In genomic region chr4:105808030-105808429, GRCh38 we compare ENCODE assay signal across 20 cellular contexts.
DNase-seq lines count a peak whose midpoint lies in the region; ATAC-seq and TF ChIP-seq lines count a peak whose summit lies in the region.
"Had no signal": no experiment of that assay in that cellular context is flagged by ENCODE, and none has a peak within 500 bp of the region (broad histone marks: within the 10 kb centered on the region; RNA-seq: fewer than 3 reads in every experiment).

No MANE protein-coding gene starts in this region.

- peak overlapping the region; percentile 59 for H3K27ac ChIP-seq in ACC112 (ENCODE audit: low read depth, low read length)
- H3K27ac ChIP-seq in fibroblast of lung (ENCODE audit: insufficient read depth, low read length), result peak overlapping the region; percentile 18
- peak overlapping the region; percentile 54 for H3K27ac ChIP-seq in osteoblast (ENCODE audit: low read depth, low read length)
- no peak overlapping the region for H3K27ac ChIP-seq in neuronal stem cell (replicated peaks; ENCODE audit: low read length)
- H3K27ac ChIP-seq: tibial nerve had no signal

- peak overlapping the region; percentile 62 for H3K4me3 Mint-ChIP-seq in T-helper 2 cell treated with Interferon-gamma antibody and Interleukin-4, amounts not matched to agents 5 μg/mL and 100 μg/mL, for 36 hours
- H3K4me3 Mint-ChIP-seq: CD14-positive monocyte, IgD-negative memory B cell, nephron, WTC11 had no signal

- H3K9ac ChIP-seq in fibroblast of lung (ENCODE audit: insufficient read depth, low read length), result no peak overlapping the region
- H3K9ac ChIP-seq in neuronal stem cell (ENCODE audit: low read depth, low read length, poor library complexity), result no peak overlapping the region

- peak overlapping the region; percentile 62 for H3K4me3 ChIP-seq in ACC112 (ENCODE audit: low read depth, low read length)
- H3K4me3 ChIP-seq in fibroblast of lung (replicated peaks in 1 of 4; ENCODE audit: control extremely low read depth in 1 of 4, insufficient read depth in 1 of 4, low read depth in 3 of 4, low read length in 4 of 4), result peak overlapping the region; percentile 16 to 58 (median 34)
- peak overlapping the region; percentile 63 for H3K4me3 ChIP-seq in osteoblast (ENCODE audit: insufficient read depth, low read length)
- no peak overlapping the region for H3K4me3 ChIP-seq in neuronal stem cell (ENCODE audit: low read length in 2 of 2)
- H3K4me3 ChIP-seq: tibial nerve had no signal

- H3K79me2 ChIP-seq in ACC112 (ENCODE audit: control insufficient read depth, insufficient read depth, low read length, unreplicated experiment), result no peaks in the 10 kb centered on the region
- no peaks in the 10 kb centered on the region for H3K79me2 ChIP-seq in fibroblast of lung (ENCODE audit: control insufficient read depth, insufficient read depth, low read length)
- no peaks in the 10 kb centered on the region for H3K79me2 ChIP-seq in osteoblast (ENCODE audit: insufficient read depth, low read length)

- peak overlapping the region; percentile 54 for H2AFZ ChIP-seq in ACC112 (ENCODE audit: low read length, unreplicated experiment)
- H2AFZ ChIP-seq in fibroblast of lung (ENCODE audit: low read length), result no peak overlapping the region
- peak overlapping the region; percentile 52 for H2AFZ ChIP-seq in osteoblast (ENCODE audit: low read length)
- H2AFZ ChIP-seq in neuronal stem cell (ENCODE audit: low read length), result no peak overlapping the region

- H3K23ac ChIP-seq in neuronal stem cell (ENCODE audit: low read depth, low read length, poor library complexity), result no peak overlapping the region

- H2AK5ac ChIP-seq in neuronal stem cell (ENCODE audit: low read depth, low read length), result no peak overlapping the region

- H3K36me3 ChIP-seq in ACC112 (ENCODE audit: insufficient read depth, low read length) (no peaks in the 10 kb centered on the region), fibroblast of lung (ENCODE audit: control insufficient read depth, insufficient read depth, low read length) (no peaks in the 10 kb centered on the region), osteoblast (ENCODE audit: insufficient read depth, low read length) (no peaks in the 10 kb centered on the region), neuronal stem cell (replicated peaks in 1 of 2; ENCODE audit: control insufficient read depth in 2 of 2, insufficient read depth in 2 of 2, low read length in 2 of 2) (no peaks in the 10 kb centered on the region)
- H3K36me3 ChIP-seq: sigmoid colon had no signal

- H3K4me1 Mint-ChIP-seq in T-helper 2 cell treated with Interferon-gamma antibody and Interleukin-4, amounts not matched to agents 5 μg/mL and 100 μg/mL, for 36 hours (ENCODE audit: low read depth), result peaks cover 30% of the 10 kb centered on the region
- H3K4me1 Mint-ChIP-seq: CD14-positive monocyte, IgD-negative memory B cell, nephron, WTC11 had no signal

- ATAC-seq in HG02642 (IDR thresholded peaks at IDR 0.05; ENCODE audit: poor library complexity, unreplicated experiment), result no peak
- ATAC-seq: Panc1, WTC11 had no signal

- no peak for TF ChIP-seq CTCF in fibroblast of lung (conservative IDR thresholded peaks at IDR 0.05 in 1 of 2, IDR thresholded peaks at IDR 0.05 in 1 of 2; ENCODE audit: low read depth in 1 of 2, low read length in 2 of 2)
- no peak for TF ChIP-seq CTCF in osteoblast (IDR thresholded peaks at IDR 0.05; ENCODE audit: extremely low read depth, low read depth, low read length)

- H3K9me3 ChIP-seq in fibroblast of lung (ENCODE audit: control insufficient read depth, insufficient read depth, low read depth, low read length) (no peaks in the 10 kb centered on the region), osteoblast (ENCODE audit: low read depth, low read length) (no peaks in the 10 kb centered on the region), neuronal stem cell (replicated peaks in 1 of 2; ENCODE audit: control insufficient read depth in 2 of 2, insufficient read depth in 1 of 2, low read depth in 1 of 2, low read length in 2 of 2) (no peaks in the 10 kb centered on the region)
- H3K9me3 ChIP-seq: sigmoid colon, tibial nerve had no signal

- H4K8ac ChIP-seq in neuronal stem cell (ENCODE audit: low read depth, low read length), result no peak overlapping the region

- H3K4ac ChIP-seq in neuronal stem cell (ENCODE audit: low read length), result no peak overlapping the region

- no peak overlapping the region for H3K18ac ChIP-seq in neuronal stem cell (ENCODE audit: low read length)

- no peaks in the 10 kb centered on the region for H3K9me3 Mint-ChIP-seq in T-helper 2 cell treated with Interferon-gamma antibody and Interleukin-4, amounts not matched to agents 5 μg/mL and 100 μg/mL, for 36 hours
- H3K9me3 Mint-ChIP-seq: nephron, WTC11 had no signal

- H4K91ac ChIP-seq in neuronal stem cell (ENCODE audit: low read depth, low read length, poor library complexity), result no peak overlapping the region

- no peaks in the 10 kb centered on the region for H3K79me1 ChIP-seq in neuronal stem cell (ENCODE audit: low read depth, low read length)

- H3K27me3 ChIP-seq in ACC112 (ENCODE audit: insufficient read depth, low read length), result no peaks in the 10 kb centered on the region
- H3K27me3 ChIP-seq in fibroblast of lung (ENCODE audit: control insufficient read depth, insufficient read depth, low read length), result no peaks in the 10 kb centered on the region
- no peaks in the 10 kb centered on the region for H3K27me3 ChIP-seq in osteoblast (ENCODE audit: insufficient read depth, low read length)
- H3K27me3 ChIP-seq in neuronal stem cell (ENCODE audit: control insufficient read depth in 3 of 3, insufficient read depth in 3 of 3, low read depth in 1 of 3, low read length in 3 of 3), result no peaks in the 10 kb centered on the region
- H3K27me3 ChIP-seq: sigmoid colon, tibial nerve had no signal

- no peaks in the 10 kb centered on the region for H3K36me3 Mint-ChIP-seq in T-helper 2 cell treated with Interferon-gamma antibody and Interleukin-4, amounts not matched to agents 5 μg/mL and 100 μg/mL, for 36 hours (ENCODE audit: low read depth)
- H3K36me3 Mint-ChIP-seq: WTC11 had no signal

- H3K4me2 ChIP-seq in fibroblast of lung (ENCODE audit: extremely low read depth, insufficient read depth, low read length), result peak overlapping the region; percentile 69
- peak overlapping the region; percentile 76 for H3K4me2 ChIP-seq in osteoblast (ENCODE audit: insufficient read depth, low read length)
- no peak overlapping the region for H3K4me2 ChIP-seq in neuronal stem cell (ENCODE audit: insufficient read depth, low read length, poor library complexity, severe bottlenecking)

- no peak overlapping the region for H2BK5ac ChIP-seq in neuronal stem cell (ENCODE audit: low read length)

- H2BK15ac ChIP-seq in neuronal stem cell (ENCODE audit: low read length), result no peak overlapping the region

- H4K20me1 ChIP-seq in fibroblast of lung (ENCODE audit: control insufficient read depth, extremely low read depth, insufficient read depth, low read length) (no peaks in the 10 kb centered on the region), osteoblast (ENCODE audit: insufficient read depth, low read length) (no peaks in the 10 kb centered on the region)

- no peak overlapping the region for H2BK12ac ChIP-seq in neuronal stem cell (ENCODE audit: low read length)

- H3K14ac ChIP-seq in neuronal stem cell (ENCODE audit: low read length), result no peak overlapping the region

- no peak for DNase-seq in T-helper 2 cell treated with Interferon-gamma antibody and Interleukin-4, amounts not matched to agents 5 μg/mL and 100 μg/mL, for 36 hours (ENCODE audit: low spot score)
- DNase-seq in fibroblast of lung (ENCODE audit: low read depth in 2 of 2) (no peak), osteoblast (ENCODE audit: insufficient read length, low spot score, missing footprints) (no peak), DMS 273 treated with DMSO at 0.1 percent for 48 hours (lab: John Stamatoyannopoulos, UW) (no peak), NCI-H2081 (lab: John Stamatoyannopoulos, UW) (no peak), neuronal stem cell (ENCODE audit: low spot score) (no peak)
- DNase-seq: 8988T; activated CD8-positive, alpha-beta memory T cell treated with anti-CD3 and anti-CD28 coated beads for 24 hours; NCI-H1092 treated with DMSO at 0.1 percent for 48 hours; NCI-H2171; NCI-H82; sigmoid colon had no signal

- no peak overlapping the region for H2BK120ac ChIP-seq in neuronal stem cell (ENCODE audit: low read depth, low read length)

- H3K4me1 ChIP-seq in ACC112 (ENCODE audit: control insufficient read depth, insufficient read depth, low read length, unreplicated experiment) (peaks cover 12% of the 10 kb centered on the region), fibroblast of lung (ENCODE audit: control insufficient read depth, extremely low read depth, insufficient read depth, low read length) (peaks cover 5% of the 10 kb centered on the region), osteoblast (ENCODE audit: insufficient read depth, low read length) (peaks cover 13% of the 10 kb centered on the region), neuronal stem cell (ENCODE audit: control insufficient read depth in 2 of 2, insufficient read depth in 1 of 2, low read depth in 1 of 2, low read length in 2 of 2) (no peaks in the 10 kb centered on the region)
- H3K4me1 ChIP-seq: tibial nerve had no signal

- H3K27me3 Mint-ChIP-seq in T-helper 2 cell treated with Interferon-gamma antibody and Interleukin-4, amounts not matched to agents 5 μg/mL and 100 μg/mL, for 36 hours (ENCODE audit: low read depth), result no peaks in the 10 kb centered on the region
- H3K27me3 Mint-ChIP-seq: IgD-negative memory B cell had no signal

- H3K27ac Mint-ChIP-seq in T-helper 2 cell treated with Interferon-gamma antibody and Interleukin-4, amounts not matched to agents 5 μg/mL and 100 μg/mL, for 36 hours, result peak overlapping the region; percentile 75
- H3K27ac Mint-ChIP-seq: CD14-positive monocyte, IgD-negative memory B cell, nephron, WTC11 had no signal

Comparison
In these comparisons a context has a peak if more than half of its experiments do, and no peak if none do; other contexts are left out.
1. H2AFZ ChIP-seq: peak in ACC112 (single experiment) and osteoblast (single experiment); none in fibroblast of lung (single experiment) and neuronal stem cell (single experiment).
2. H3K4me3 ChIP-seq: peak in ACC112 (single experiment), fibroblast of lung (4 of 4) and osteoblast (single experiment); none in neuronal stem cell (0 of 2).